Comparison of ENCODE assay signal across 6 cellular contexts in the genomic region with DNA sequence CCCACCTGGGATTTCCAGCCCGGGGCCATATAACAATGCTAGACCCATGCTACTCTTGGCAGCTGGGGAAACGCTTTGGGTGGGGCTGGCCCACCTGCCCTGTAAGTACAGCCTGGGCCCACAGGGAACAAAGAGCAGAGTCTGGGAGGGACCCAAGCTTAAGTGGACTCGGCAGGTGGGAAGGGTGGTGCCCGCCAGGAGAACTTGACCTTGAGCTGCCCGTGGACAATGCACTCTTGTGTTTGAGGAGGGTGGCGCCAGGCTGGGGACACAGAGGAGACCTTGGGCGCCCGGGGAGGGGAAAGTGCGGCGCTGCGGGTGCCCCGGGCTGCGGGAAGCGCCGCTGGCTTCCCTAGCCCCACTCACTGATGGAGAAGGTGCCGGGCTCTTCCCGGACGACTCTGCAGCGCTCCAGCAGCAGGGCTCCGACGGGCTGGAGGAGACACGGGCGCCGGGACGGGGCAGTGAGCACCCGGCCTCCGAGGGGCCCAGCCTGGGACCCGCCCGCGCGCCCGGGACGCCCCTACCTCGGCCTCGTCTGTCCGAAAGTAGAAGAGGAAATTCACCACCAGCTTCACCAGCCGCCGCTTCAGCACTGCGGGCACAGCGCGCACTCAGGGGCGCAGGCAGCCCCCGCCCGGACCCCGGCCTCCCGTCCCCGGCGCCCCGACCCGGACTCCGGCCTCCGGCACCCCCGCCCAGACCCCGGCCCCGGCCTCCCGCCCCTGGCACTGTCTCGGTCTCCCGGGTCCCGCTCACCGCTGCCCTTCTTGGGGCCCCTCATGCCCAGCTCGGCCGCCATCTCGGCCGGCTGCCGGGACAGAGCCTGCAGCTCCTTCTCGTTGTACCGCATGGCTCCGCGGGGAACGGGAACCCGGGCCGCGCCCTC. TPM values are rescaled to one million over a fixed set of nuclear protein-coding genes. Genes with fewer than 3 reads are reported as not detected.
DNase-seq lines count a peak whose midpoint lies in the region; ATAC-seq and TF ChIP-seq lines count a peak whose summit lies in the region.

No MANE protein-coding gene starts in this region.

- no peaks in the 10 kb centered on the region for H3K9me3 Mint-ChIP-seq in endothelial cell (ENCODE audit: unreplicated experiment)

- DNase-seq in NCI-H2171 treated with DMSO at 0.1 percent for 48 hours (lab: John Stamatoyannopoulos, UW): peak; percentile 68
- no peak for DNase-seq in endothelial cell (ENCODE audit: low spot score)
- no peak for DNase-seq in skeletal muscle cell (ENCODE audit: low read depth)
- DNase-seq in GM10266 (ENCODE audit: extremely low spot score): no peak

- H3K9ac ChIP-seq in BLaER1 treated with 17β-estradiol and CSF1 and Interleukin-3, amounts not matched to agents 10 nM and 100 nM: peak overlapping the region; percentile 89 to 98 (median 94)

- peak overlapping the region; percentile 66 to 99 (median 94); a peak in 21 of 22 replicates for H3K27ac ChIP-seq in BLaER1 treated with 17β-estradiol and CSF1 and Interleukin-3, amounts not matched to agents 10 nM and 100 nM

- H3K4me3 ChIP-seq in BLaER1 treated with 17β-estradiol and CSF1 and Interleukin-3, amounts not matched to agents 10 nM and 100 nM: peak overlapping the region; percentile 81 to 95 (median 90)
- peak overlapping the region; percentile 78 for H3K4me3 ChIP-seq in skeletal muscle cell (ENCODE audit: low read depth, low read length)

- no peaks in the 10 kb centered on the region for H3K9me3 ChIP-seq in BLaER1 treated with 17β-estradiol and CSF1 and Interleukin-3, amounts not matched to agents 10 nM and 100 nM (replicated peaks in 1 of 11)

- peak; percentile 22 for ATAC-seq in GM21619 (IDR thresholded peaks at IDR 0.05; ENCODE audit: unreplicated experiment)

- no peaks in the 10 kb centered on the region for H3K27me3 ChIP-seq in BLaER1 treated with 17β-estradiol and CSF1 and Interleukin-3, amounts not matched to agents 10 nM and 100 nM

- TF ChIP-seq CTCF in endothelial cell (IDR thresholded peaks at IDR 0.05; ENCODE audit: unreplicated experiment): no peak
- TF ChIP-seq CTCF in GM10266 (IDR thresholded peaks at IDR 0.05; ENCODE audit: control insufficient read depth, insufficient read depth, low read depth, missing control alignments): no peak

- H3K4me1 ChIP-seq in BLaER1 treated with 17β-estradiol and CSF1 and Interleukin-3, amounts not matched to agents 10 nM and 100 nM: peaks cover 66 to 82% (median 78%) of the 10 kb centered on the region in 10 experiments

- peak overlapping the region; percentile 96 to 100 (median 98) for H3K4me2 ChIP-seq in BLaER1 treated with 17β-estradiol and CSF1 and Interleukin-3, amounts not matched to agents 10 nM and 100 nM

- H3K36me3 Mint-ChIP-seq in endothelial cell (ENCODE audit: low read depth, unreplicated experiment): peaks cover 28% of the 10 kb centered on the region

- H3K27ac Mint-ChIP-seq in endothelial cell (ENCODE audit: unreplicated experiment): peak overlapping the region; percentile 70

- H3K36me3 ChIP-seq in BLaER1 treated with 17β-estradiol and CSF1 and Interleukin-3, amounts not matched to agents 10 nM and 100 nM: peaks cover 29 to 65% (median 50%) of the 10 kb centered on the region in 11 experiments

- peaks cover 25% of the 10 kb centered on the region for H3K27me3 Mint-ChIP-seq in endothelial cell (ENCODE audit: unreplicated experiment)

- H3K4me3 Mint-ChIP-seq in endothelial cell (ENCODE audit: unreplicated experiment): peak overlapping the region; percentile 98

- H4K20me1 ChIP-seq in BLaER1 treated with 17β-estradiol and CSF1 and Interleukin-3, amounts not matched to agents 10 nM and 100 nM: peaks cover 70 to 90% (median 85%) of the 10 kb centered on the region in 11 experiments

- peaks cover 34% of the 10 kb centered on the region for H3K4me1 Mint-ChIP-seq in endothelial cell (ENCODE audit: unreplicated experiment)

RNA-seq across cellular contexts. Expression of gene PLEKHJ1, which starts 0.5 kb away (rescaled TPM):
- total RNA-seq in endothelial cell (ENCODE audit: unreplicated experiment): 126 TPM

RNA-seq across cellular contexts. Expression of gene SF3A2, which starts 1.0 kb away (rescaled TPM):
- total RNA-seq in endothelial cell (ENCODE audit: unreplicated experiment): 137 TPM

RNA-seq across cellular contexts. Expression of gene AMH, which starts 13.5 kb away (rescaled TPM):
- 5.6 TPM for total RNA-seq in endothelial cell (ENCODE audit: unreplicated experiment)

RNA-seq across cellular contexts. Expression of gene JSRP1, which starts 20.6 kb away (rescaled TPM):
- total RNA-seq in endothelial cell (ENCODE audit: unreplicated experiment): not detected

RNA-seq across cellular contexts. Expression of gene PEAK3, which starts 46.3 kb away (rescaled TPM):
- 0.97 TPM for total RNA-seq in endothelial cell (ENCODE audit: unreplicated experiment)
